ENCODE assay signal across 1 cellular context in genomic region chr2:44189104-44189503, GRCh38.
A peak's percentile ranks its signal among the peaks of the same experiment; 100 is the strongest.
TF ChIP-seq lines count a peak whose summit lies in the region.

No MANE protein-coding gene starts in this region.

TF ChIP-seq in GM12878, 131 proteins besides CTCF, POLR2A, EP300 and RAD21:
- TF ChIP-seq SMAD5 (IDR thresholded peaks at IDR 0.05; ENCODE audit: low read depth) = no peak
- peak; percentile 80 for TF ChIP-seq SPI1 (IDR thresholded peaks at IDR 0.05; ENCODE audit: borderline replicate concordance, insufficient read depth, low read depth, low read length)
- no peak for TF ChIP-seq STAT3 (IDR thresholded peaks at IDR 0.05; ENCODE audit: low read depth, low read length)
TF ChIP-seq in GM12878: peak in this region for 1.
